ENCODE assay signal across 8 cellular contexts in genomic region chr9:128657344-128657704, GRCh38. TPM values are rescaled to one million over a fixed set of nuclear protein-coding genes. Genes with fewer than 3 reads are reported as not detected.
DNase-seq lines count a peak whose midpoint lies in the region; ATAC-seq lines count a peak whose summit lies in the region.

No MANE protein-coding gene starts in this region.

- no peak for ATAC-seq in stimulated activated effector memory CD8-positive, alpha-beta T cell treated with anti-CD3 and anti-CD28 coated beads, Interleukin-12 subunit alpha, Interleukin-12 subunit beta, amount 100 ng/mL, for 72 hours
- ATAC-seq in GM19395 (IDR thresholded peaks at IDR 0.05; ENCODE audit: unreplicated experiment) (no peak), GM21576 (IDR thresholded peaks at IDR 0.05; ENCODE audit: unreplicated experiment) (no peak), GM19467 (IDR thresholded peaks at IDR 0.05; ENCODE audit: unreplicated experiment) (no peak)

- H3K4me1 ChIP-seq in HUES64 (ENCODE audit: insufficient read depth, low read length) = no peaks in the 10 kb centered on the region
- no peaks in the 10 kb centered on the region for H3K4me1 ChIP-seq in iPS-20b (ENCODE audit: insufficient read depth, low read length)

- POLR2A ChIA-PET in activated CD4-positive, alpha-beta memory T cell treated with anti-CD3 and anti-CD28 coated beads, Interleukin-2, amount 10 ng/mL, durations not matched to agents 7 days and 5 days (lab: Charles Lee) = interaction anchor here (1.0 to 2.1 kb wide), 6 partner anchors 9 to 224 kb away, joined by 3 to 11 read pairs (median 5); partner anchors contain the start of genes KYAT1, LRRC8A and ZDHHC12

- H3K9me3 ChIP-seq in HUES64 (ENCODE audit: insufficient read depth, low read depth, low read length) (no peaks in the 10 kb centered on the region), iPS-20b (ENCODE audit: insufficient read depth, low read depth, low read length) (no peaks in the 10 kb centered on the region)

- no peaks in the 10 kb centered on the region for H3K9me3 Mint-ChIP-seq in activated CD4-positive, alpha-beta memory T cell treated with anti-CD3 and anti-CD28 coated beads, Interleukin-2, amount 10 ng/mL, durations not matched to agents 7 days and 5 days
- H3K9me3 Mint-ChIP-seq in stimulated activated effector memory CD8-positive, alpha-beta T cell treated with anti-CD3 and anti-CD28 coated beads, Interleukin-12 subunit alpha, Interleukin-12 subunit beta, amount 100 ng/mL, for 72 hours = no peaks in the 10 kb centered on the region

- CTCF ChIA-PET in activated CD4-positive, alpha-beta memory T cell treated with anti-CD3 and anti-CD28 coated beads, Interleukin-2, amount 10 ng/mL, durations not matched to agents 7 days and 5 days (lab: Charles Lee) = interaction anchor here (1.0 to 1.6 kb wide), 4 partner anchors 8 to 161 kb away, joined by 3 to 5 read pairs (median 4); partner anchors contain the start of genes ENDOG and PKN3

- H3K9ac ChIP-seq in HUES64 (ENCODE audit: low read depth, low read length) (peak overlapping the region; percentile 92), iPS-20b (ENCODE audit: low read depth, low read length) (peak overlapping the region; percentile 100; the same call in 1 of the 2 replicates)

- H3K27ac ChIP-seq in HUES64 (ENCODE audit: low read depth, low read length) (peak overlapping the region; percentile 96), iPS-20b (ENCODE audit: low read length) (peak overlapping the region; percentile 100)

- WGBS in HUES64 = 93% methylated on average over 12 of the region's 13 CpGs

- peaks cover 18% of the 10 kb centered on the region for H3K4me1 Mint-ChIP-seq in activated CD4-positive, alpha-beta memory T cell treated with anti-CD3 and anti-CD28 coated beads, Interleukin-2, amount 10 ng/mL, durations not matched to agents 7 days and 5 days
- no peaks in the 10 kb centered on the region for H3K4me1 Mint-ChIP-seq in stimulated activated effector memory CD8-positive, alpha-beta T cell treated with anti-CD3 and anti-CD28 coated beads, Interleukin-12 subunit alpha, Interleukin-12 subunit beta, amount 100 ng/mL, for 72 hours

- H3K36me3 Mint-ChIP-seq in activated CD4-positive, alpha-beta memory T cell treated with anti-CD3 and anti-CD28 coated beads, Interleukin-2, amount 10 ng/mL, durations not matched to agents 7 days and 5 days (ENCODE audit: low read depth) = peaks cover 5% of the 10 kb centered on the region
- no peaks in the 10 kb centered on the region for H3K36me3 Mint-ChIP-seq in stimulated activated effector memory CD8-positive, alpha-beta T cell treated with anti-CD3 and anti-CD28 coated beads, Interleukin-12 subunit alpha, Interleukin-12 subunit beta, amount 100 ng/mL, for 72 hours

- H3K4me3 ChIP-seq in HUES64 (ENCODE audit: low read length) (peak overlapping the region; percentile 53), iPS-20b (ENCODE audit: low read length) (peak overlapping the region; percentile 85)

- H3K36me3 ChIP-seq in HUES64 (ENCODE audit: insufficient read depth, low read length) (0 out of 2 replicates have a peak, but pooled peaks cover 3% of the 10 kb centered on the region), iPS-20b (ENCODE audit: insufficient read depth, low read depth, low read length) (no peaks in the 10 kb centered on the region; the same call in 1 of the 2 replicates)

- no peaks in the 10 kb centered on the region for H3K27me3 Mint-ChIP-seq in activated CD4-positive, alpha-beta memory T cell treated with anti-CD3 and anti-CD28 coated beads, Interleukin-2, amount 10 ng/mL, durations not matched to agents 7 days and 5 days

- peak overlapping the region; percentile 89 for H3K4me3 Mint-ChIP-seq in activated CD4-positive, alpha-beta memory T cell treated with anti-CD3 and anti-CD28 coated beads, Interleukin-2, amount 10 ng/mL, durations not matched to agents 7 days and 5 days
- H3K4me3 Mint-ChIP-seq in stimulated activated effector memory CD8-positive, alpha-beta T cell treated with anti-CD3 and anti-CD28 coated beads, Interleukin-12 subunit alpha, Interleukin-12 subunit beta, amount 100 ng/mL, for 72 hours = peak overlapping the region; percentile 78

- no peak for DNase-seq in activated CD4-positive, alpha-beta memory T cell treated with anti-CD3 and anti-CD28 coated beads, Interleukin-2, amount 10 ng/mL, durations not matched to agents 7 days and 5 days
- DNase-seq in stimulated activated effector memory CD8-positive, alpha-beta T cell treated with anti-CD3 and anti-CD28 coated beads, Interleukin-12 subunit alpha, Interleukin-12 subunit beta, amount 100 ng/mL, for 72 hours (ENCODE audit: low spot score in 2 of 2) = no peak
- DNase-seq in EL = no peak

- peak overlapping the region; percentile 99 for H3K27ac Mint-ChIP-seq in activated CD4-positive, alpha-beta memory T cell treated with anti-CD3 and anti-CD28 coated beads, Interleukin-2, amount 10 ng/mL, durations not matched to agents 7 days and 5 days
- peak overlapping the region; percentile 100 for H3K27ac Mint-ChIP-seq in stimulated activated effector memory CD8-positive, alpha-beta T cell treated with anti-CD3 and anti-CD28 coated beads, Interleukin-12 subunit alpha, Interleukin-12 subunit beta, amount 100 ng/mL, for 72 hours

- H3K27me3 ChIP-seq in HUES64 (ENCODE audit: insufficient read depth, low read length) (no peaks in the 10 kb centered on the region), iPS-20b (ENCODE audit: insufficient read depth, low read length) (no peaks in the 10 kb centered on the region)

RNA-seq across cellular contexts. Expression of gene DYNC2I2, which starts 0.7 kb away (rescaled TPM):
- polyA plus RNA-seq in HUES64 (2013, experiment 1 of 2) = 53.8 TPM
- polyA plus RNA-seq in HUES64 (2013, experiment 2 of 2) = 52.3 TPM
- 10 to 100 TPM; 51.5 to 53.5 TPM for total RNA-seq in activated CD4-positive, alpha-beta memory T cell treated with anti-CD3 and anti-CD28 coated beads, Interleukin-2, amount 10 ng/mL, durations not matched to agents 7 days and 5 days

RNA-seq across cellular contexts. Expression of gene SET, which starts 31.7 kb away (rescaled TPM):
- 1,037 TPM for polyA plus RNA-seq in HUES64 (2013, experiment 1 of 2)
- polyA plus RNA-seq in HUES64 (2013, experiment 2 of 2) = 1,056 TPM
- 100 to 1,000 TPM; 355 to 379 TPM for total RNA-seq in activated CD4-positive, alpha-beta memory T cell treated with anti-CD3 and anti-CD28 coated beads, Interleukin-2, amount 10 ng/mL, durations not matched to agents 7 days and 5 days

RNA-seq across cellular contexts. Expression of gene PKN3, which starts 45.0 kb away (rescaled TPM):
- polyA plus RNA-seq in HUES64 (2013, experiment 1 of 2) = 8.8 TPM
- 10.6 TPM for polyA plus RNA-seq in HUES64 (2013, experiment 2 of 2)
- total RNA-seq in activated CD4-positive, alpha-beta memory T cell treated with anti-CD3 and anti-CD28 coated beads, Interleukin-2, amount 10 ng/mL, durations not matched to agents 7 days and 5 days = 1 to 10 TPM; 5.0 to 5.6 TPM
